20 cellular contexts compared by ENCODE assay signal in genomic region chr19:49271080-49271753, GRCh38. TPM values are rescaled to one million over a fixed set of nuclear protein-coding genes. Genes with fewer than 3 reads are reported as not detected.
DNase-seq lines count a peak whose midpoint lies in the region; ATAC-seq, FAIRE-seq and TF ChIP-seq lines count a peak whose summit lies in the region.
"Had no signal": no experiment of that assay in that cellular context is flagged by ENCODE, and none has a peak within 500 bp of the region (broad histone marks: within the 10 kb centered on the region; RNA-seq: fewer than 3 reads in every experiment).

No MANE protein-coding gene starts in this region.

- CTCF ChIA-PET in HEK293T (lab: Yijun Ruan, JAX), result interaction anchor here (1.7 kb wide), 1 partner anchor 30 kb away, joined by 4 read pairs; no protein-coding TSS in a partner anchor

- H3K27ac ChIP-seq in RWPE2 (ENCODE audit: poor library complexity, severe bottlenecking), result peak overlapping the region; percentile 63
- H3K27ac ChIP-seq: Peyer's patch had no signal

- no peak for TF ChIP-seq POLR2A in GM18505 (IDR thresholded peaks at IDR 0.05; ENCODE audit: borderline replicate concordance, extremely low read depth, insufficient read depth, insufficient read length)

- no peak overlapping the region for H3K27ac Mint-ChIP-seq in osteocyte (ENCODE audit: unreplicated experiment)
- H3K27ac Mint-ChIP-seq in activated T-cell treated with anti-CD3 and anti-CD28 coated beads, Interleukin-2, amount 50 U/mL, for 24 hours, result no peak overlapping the region
- H3K27ac Mint-ChIP-seq: CD8-positive, alpha-beta memory T cell; H9 had no signal

- FAIRE-seq in GM19239 (lab: Jason Lieb, UNC), result no peak
- FAIRE-seq: GM12891, GM18507, HTR-8/SVneo had no signal

- POLR2A ChIA-PET in HEK293T (lab: Yijun Ruan, JAX), result no interaction called here

- TF ChIP-seq CTCF in RWPE2 (IDR thresholded peaks at IDR 0.05; ENCODE audit: poor library complexity, severe bottlenecking), result no peak
- TF ChIP-seq CTCF in epithelial cell of esophagus (IDR thresholded peaks at IDR 0.05; ENCODE audit: insufficient read depth, low read depth, low read length, missing control alignments), result no peak
- no peak for TF ChIP-seq CTCF in osteocyte (IDR thresholded peaks at IDR 0.05)

- H3K27me3 Mint-ChIP-seq in osteocyte (ENCODE audit: unreplicated experiment), result peaks cover 27% of the 10 kb centered on the region
- H3K27me3 Mint-ChIP-seq in activated T-cell treated with anti-CD3 and anti-CD28 coated beads, Interleukin-2, amount 50 U/mL, for 24 hours, result peaks cover 11% of the 10 kb centered on the region

- H3K4me3 Mint-ChIP-seq in osteocyte (ENCODE audit: unreplicated experiment), result no peak overlapping the region
- no peak overlapping the region for H3K4me3 Mint-ChIP-seq in activated T-cell treated with anti-CD3 and anti-CD28 coated beads, Interleukin-2, amount 50 U/mL, for 24 hours
- H3K4me3 Mint-ChIP-seq: CD8-positive, alpha-beta memory T cell; H9 had no signal

- H3K9me3 ChIP-seq in RWPE2 (ENCODE audit: severe bottlenecking), result peaks cover 17% of the 10 kb centered on the region

- no peaks in the 10 kb centered on the region for H3K4me1 Mint-ChIP-seq in osteocyte (ENCODE audit: unreplicated experiment)
- peaks cover 12% of the 10 kb centered on the region for H3K4me1 Mint-ChIP-seq in activated T-cell treated with anti-CD3 and anti-CD28 coated beads, Interleukin-2, amount 50 U/mL, for 24 hours (ENCODE audit: low read depth)

- no peaks in the 10 kb centered on the region for H3K36me3 ChIP-seq in RWPE2 (ENCODE audit: low read depth)
- H3K36me3 ChIP-seq: Peyer's patch had no signal

- H3K36me3 Mint-ChIP-seq in osteocyte (ENCODE audit: unreplicated experiment), result peaks cover 5% of the 10 kb centered on the region
- no peaks in the 10 kb centered on the region for H3K36me3 Mint-ChIP-seq in activated T-cell treated with anti-CD3 and anti-CD28 coated beads, Interleukin-2, amount 50 U/mL, for 24 hours (ENCODE audit: low read depth)

- H3K4me3 ChIP-seq in RWPE2 (ENCODE audit: severe bottlenecking), result no peak overlapping the region
- H3K4me3 ChIP-seq in epithelial cell of esophagus (ENCODE audit: low read length), result no peak overlapping the region
- H3K4me3 ChIP-seq: Peyer's patch had no signal

- DNase-seq in HEK293T (ENCODE audit: extremely low spot score) (peak; percentile 30), RWPE2 (ENCODE audit: low spot score) (no peak), epithelial cell of esophagus (ENCODE audit: low read depth) (peak; percentile 61), osteocyte (ENCODE audit: extremely low spot score, unreplicated experiment) (peak; percentile 13), GM19239 (ENCODE audit: insufficient read length, low spot score) (no peak)
- DNase-seq in activated T-cell treated with anti-CD3 and anti-CD28 coated beads, Interleukin-2, amount 50 U/mL, for 24 hours, result no peak
- DNase-seq: C1 segment of cervical spinal cord; CD8-positive, alpha-beta memory T cell; H9; IMR-90; NCI-H1105 treated with DMSO at 0.1 percent for 48 hours; NCI-H1694; NCI-H2081 treated with DMSO at 0.1 percent for 48 hours; NCI-H446 treated with DMSO at 0.1 percent for 48 hours; Peyer's patch; Right ventricle myocardium superior had no signal

- no peaks in the 10 kb centered on the region for H3K27me3 ChIP-seq in RWPE2 (ENCODE audit: insufficient read depth, poor library complexity, severe bottlenecking)
- H3K27me3 ChIP-seq: Peyer's patch had no signal

- peaks cover 20% of the 10 kb centered on the region for H3K9me3 Mint-ChIP-seq in osteocyte (ENCODE audit: unreplicated experiment)
- peaks cover 3% of the 10 kb centered on the region for H3K9me3 Mint-ChIP-seq in activated T-cell treated with anti-CD3 and anti-CD28 coated beads, Interleukin-2, amount 50 U/mL, for 24 hours

- peaks cover 17% of the 10 kb centered on the region for H3K4me1 ChIP-seq in RWPE2 (ENCODE audit: insufficient read depth, poor library complexity, severe bottlenecking)
- H3K4me1 ChIP-seq: Peyer's patch had no signal

- ATAC-seq in RWPE2 (ENCODE audit: low read depth) (no peak), GM18505 (IDR thresholded peaks at IDR 0.05; ENCODE audit: unreplicated experiment) (no peak)

TF ChIP-seq in HEK293T, 16 proteins besides CTCF, POLR2A, EP300 and RAD21:
- TF ChIP-seq CTBP1 (IDR thresholded peaks at IDR 0.05; ENCODE audit: borderline replicate concordance), result no peak
- no peak for TF ChIP-seq L3MBTL2 (conservative IDR thresholded peaks at IDR 0.05)
- peak; percentile 88 for TF ChIP-seq ARNT (IDR thresholded peaks at IDR 0.05)

RNA-seq across cellular contexts. Expression of gene SLC6A16, which starts 53.8 kb away (rescaled TPM):
- total RNA-seq in osteocyte, result 5.3 and 6.0 TPM in 2 replicates

Comparison
In these comparisons a context has a peak if more than half of its experiments do, and no peak if none do; other contexts are left out.
1. DNase-seq: peak in HEK293T (single experiment), epithelial cell of esophagus (single experiment) and osteocyte (single experiment); none in RWPE2 (single experiment), GM19239 (single experiment) and activated T-cell treated with anti-CD3 and anti-CD28 coated beads, Interleukin-2, amount 50 U/mL, for 24 hours (single experiment).